ENCODE assay signal across 1 cellular context in genomic region chr17:42436401-42436800, GRCh38.
TF ChIP-seq lines count a peak whose summit lies in the region.

No MANE protein-coding gene starts in this region.

TF ChIP-seq in GM23338, 12 proteins besides CTCF, POLR2A, EP300 and RAD21:
- no peak for TF ChIP-seq REST (IDR thresholded peaks at IDR 0.05; ENCODE audit: unreplicated experiment)
- no peak for TF ChIP-seq EZH2 (IDR thresholded peaks at IDR 0.05; ENCODE audit: low read depth, unreplicated experiment)
- TF ChIP-seq POLR2AphosphoS5 (IDR thresholded peaks at IDR 0.05; ENCODE audit: low read depth), result no peak
- TF ChIP-seq NANOG (IDR thresholded peaks at IDR 0.05; ENCODE audit: borderline replicate concordance), result no peak
TF ChIP-seq in GM23338: peak in this region for 0.
